Comparison of ENCODE assay signal across 28 cellular contexts in the genomic region with DNA sequence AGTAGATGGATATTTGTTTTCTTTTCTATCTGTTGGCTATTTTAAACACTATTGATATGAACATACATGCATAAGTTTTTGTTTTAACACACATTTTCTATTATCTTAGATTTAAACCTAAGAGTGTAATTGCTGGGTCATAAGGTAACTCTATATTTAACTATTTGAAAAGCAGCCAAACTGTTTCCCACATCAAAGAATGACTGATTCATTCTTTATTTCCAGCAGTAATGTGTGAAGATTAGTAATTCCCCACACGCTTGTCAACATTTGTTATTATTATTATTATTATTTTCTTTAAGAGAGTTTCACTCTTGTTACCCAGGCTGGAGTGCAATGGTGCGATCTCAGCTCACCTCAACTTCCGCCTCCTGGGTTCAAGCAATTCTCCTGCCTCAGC.
"Had no signal": no experiment of that assay in that cellular context is flagged by ENCODE, and none has a peak within 500 bp of the region (broad histone marks: within the 10 kb centered on the region; RNA-seq: fewer than 3 reads in every experiment).

No MANE protein-coding gene starts in this region.

- H3K4me1 ChIP-seq: body of pancreas, esophagus squamous epithelium, heart right ventricle, lower lobe of right lung, neural progenitor cell, right lobe of liver, vagina had no signal

- H3K4me2 ChIP-seq: neural progenitor cell had no signal

- H2AFZ ChIP-seq: neural progenitor cell had no signal

- H3K4me1 Mint-ChIP-seq: natural killer cell; neural progenitor cell; stimulated activated effector memory CD8-positive, alpha-beta T cell treated with anti-CD3 and anti-CD28 coated beads, Interleukin-12 subunit alpha, Interleukin-12 subunit beta, amount 100 ng/mL, for 72 hours; WTC11 had no signal

- DNase-seq: activated CD4-positive, alpha-beta T cell treated with anti-CD3 and anti-CD28 coated beads, Interleukin-2, amount 50 U/mL, for 1 hour; activated CD8-positive, alpha-beta T cell treated with anti-CD3 and anti-CD28 coated beads for 36 hours; activated T-cell treated with anti-CD3 and anti-CD28 coated beads, Interleukin-2, amount 50 U/mL, for 48 hours; body of pancreas; cortex of kidney; esophagus squamous epithelium; foreskin melanocyte; heart right ventricle; kidney glomerular epithelial cell; lower lobe of right lung; mesendoderm; natural killer cell; occipital lobe; posterior cingulate gyrus; right lobe of liver; stimulated activated CD4-positive, alpha-beta T cell treated with anti-CD3 and anti-CD28 coated beads, Interleukin-12 subunit alpha, Interleukin-12 subunit beta, amount 100 ng/mL, for 4 hours; stimulated activated CD4-positive, alpha-beta T cell treated with anti-CD3 and anti-CD28 coated beads, Interleukin-4, amount 100 ng/mL, for 24 hours; T-helper 2 cell had no signal

- H3K9ac ChIP-seq: neural progenitor cell had no signal

- H3K36me3 Mint-ChIP-seq: natural killer cell; neural progenitor cell; stimulated activated effector memory CD8-positive, alpha-beta T cell treated with anti-CD3 and anti-CD28 coated beads, Interleukin-12 subunit alpha, Interleukin-12 subunit beta, amount 100 ng/mL, for 72 hours; type B pancreatic cell had no signal

- H3K27ac Mint-ChIP-seq: activated CD8-positive, alpha-beta T cell treated with anti-CD3 and anti-CD28 coated beads for 36 hours; activated naive CD4-positive, alpha-beta T cell treated with anti-CD3 and anti-CD28 coated beads, Interleukin-2, amount 50 U/mL, for 72 hours; activated T-helper 2 cell treated with anti-CD3 and anti-CD28 coated beads, Interferon-gamma antibody, Interleukin-2, Interleukin-4, amounts not matched to agents 10 μg/mL and 5 μg/mL and 100 μg/mL, durations not matched to agents 14 hours and 24 hours and 36 hours; natural killer cell; neural progenitor cell; stimulated activated effector memory CD8-positive, alpha-beta T cell treated with anti-CD3 and anti-CD28 coated beads, Interleukin-12 subunit alpha, Interleukin-12 subunit beta, amount 100 ng/mL, for 72 hours; stimulated activated naive CD8-positive, alpha-beta T cell treated with anti-CD3 and anti-CD28 coated beads, Interleukin-15, Interleukin-2, amounts not matched to agents 100 ng/mL and 50 ng/mL, for 24 hours; type B pancreatic cell; WTC11 had no signal

- H3K4me3 Mint-ChIP-seq: activated CD8-positive, alpha-beta T cell treated with anti-CD3 and anti-CD28 coated beads for 36 hours; natural killer cell; neural progenitor cell; stimulated activated effector memory CD8-positive, alpha-beta T cell treated with anti-CD3 and anti-CD28 coated beads, Interleukin-12 subunit alpha, Interleukin-12 subunit beta, amount 100 ng/mL, for 72 hours; stimulated activated naive CD8-positive, alpha-beta T cell treated with anti-CD3 and anti-CD28 coated beads, Interleukin-15, Interleukin-2, amounts not matched to agents 100 ng/mL and 50 ng/mL, for 24 hours; type B pancreatic cell; WTC11 had no signal

- ATAC-seq: activated CD8-positive, alpha-beta T cell treated with anti-CD3 and anti-CD28 coated beads for 36 hours; activated naive CD4-positive, alpha-beta T cell treated with anti-CD3 and anti-CD28 coated beads, Interleukin-2, amount 50 U/mL, for 72 hours; body of pancreas; heart right ventricle; left lobe of liver; lower lobe of right lung; natural killer cell; right lobe of liver; stimulated activated effector memory CD8-positive, alpha-beta T cell treated with anti-CD3 and anti-CD28 coated beads, Interleukin-12 subunit alpha, Interleukin-12 subunit beta, amount 100 ng/mL, for 72 hours; WTC11 had no signal

- H3K36me3 ChIP-seq: esophagus squamous epithelium, heart right ventricle, lower lobe of right lung, neural progenitor cell, right lobe of liver, vagina had no signal

- H3K27ac ChIP-seq: body of pancreas, esophagus squamous epithelium, heart right ventricle, lower lobe of right lung, neural progenitor cell, right lobe of liver, skin epidermis, vagina had no signal

- H3K27me3 ChIP-seq: body of pancreas, esophagus squamous epithelium, heart right ventricle, neural progenitor cell, right lobe of liver, vagina had no signal

- H3K4me3 ChIP-seq: body of pancreas, esophagus squamous epithelium, heart right ventricle, lower lobe of right lung, neural progenitor cell, right lobe of liver, skin epidermis, vagina had no signal

- H3K27me3 Mint-ChIP-seq: activated CD8-positive, alpha-beta T cell treated with anti-CD3 and anti-CD28 coated beads for 36 hours; stimulated activated naive CD8-positive, alpha-beta T cell treated with anti-CD3 and anti-CD28 coated beads, Interleukin-15, Interleukin-2, amounts not matched to agents 100 ng/mL and 50 ng/mL, for 24 hours; type B pancreatic cell had no signal

- H3K9me3 ChIP-seq: body of pancreas, esophagus squamous epithelium, lower lobe of right lung, right lobe of liver, vagina had no signal
